In genomic region chr2:63697160-63697559, GRCh38 we compare ENCODE assay signal across 1 cellular context.
TF ChIP-seq lines count a peak whose summit lies in the region.

No MANE protein-coding gene starts in this region.

TF ChIP-seq in HepG2, 621 proteins besides CTCF, POLR2A, EP300 and RAD21 (continued from another document):
- TF ChIP-seq ZNF740 (CRISPR knock-in tag; IDR thresholded peaks at IDR 0.05) (no peak), ZNF709 (CRISPR knock-in tag; IDR thresholded peaks at IDR 0.05) (no peak), ZNF674 (CRISPR knock-in tag; IDR thresholded peaks at IDR 0.05; ENCODE audit: low read depth) (no peak), NCOR1 (IDR thresholded peaks at IDR 0.05; ENCODE audit: borderline replicate concordance, low read length) (0 out of 2 replicates have a peak, but pooled peaks have one; percentile 23), ZNF629 (CRISPR knock-in tag; conservative IDR thresholded peaks at IDR 0.05) (peak; percentile 54), ZNF180 (CRISPR knock-in tag; IDR thresholded peaks at IDR 0.05; ENCODE audit: borderline replicate concordance, low read depth) (no peak), RFX3 (CRISPR knock-in tag; IDR thresholded peaks at IDR 0.05) (no peak)
